8 cellular contexts compared by ENCODE assay signal in genomic region chr6:26033132-26033941, GRCh38. TPM values are rescaled to one million over a fixed set of nuclear protein-coding genes. Genes with fewer than 3 reads are reported as not detected.
DNase-seq lines count a peak whose midpoint lies in the region; ATAC-seq and TF ChIP-seq lines count a peak whose summit lies in the region.

No MANE protein-coding gene starts in this region.

- under 1% methylated on average over 42 of the region's 46 CpGs for WGBS in suprapubic skin

- no peak for TF ChIP-seq CTCF in suprapubic skin (IDR thresholded peaks at IDR 0.05)

- peak; percentile 50 for ATAC-seq in GM21423 (IDR thresholded peaks at IDR 0.05; ENCODE audit: unreplicated experiment)

- H3K4me3 ChIP-seq in suprapubic skin = peak overlapping the region; percentile 61

- peak overlapping the region; percentile 87 for H3K27ac ChIP-seq in suprapubic skin

- peak; percentile 98 for DNase-seq in DMS53 (lab: John Stamatoyannopoulos, UW)
- DNase-seq in HS-5 (ENCODE audit: low read depth) = peak; percentile 93
- peak; percentile 78 to 91 for DNase-seq in NOMO-1 (lab: John Stamatoyannopoulos, UW; ENCODE audit: unreplicated experiment in 2 of 2)
- peak; percentile 45 for DNase-seq in activated CD8-positive, alpha-beta memory T cell treated with anti-CD3 and anti-CD28 coated beads, Interleukin-2, amount 50 U/mL, for 4 hours
- peak; percentile 88 for DNase-seq in epidermal melanocyte (ENCODE audit: insufficient read length, low spot score)
- peak; percentile 85 for DNase-seq in middle frontal gyrus (ENCODE audit: extremely low spot score, low spot score)
- no peak for DNase-seq in suprapubic skin (ENCODE audit: low spot score in 2 of 2)

- H3K27me3 ChIP-seq in suprapubic skin = no peaks in the 10 kb centered on the region

- peaks cover 27% of the 10 kb centered on the region for H3K4me1 ChIP-seq in suprapubic skin

- peak; percentile 7 to 38 for TF ChIP-seq POLR2A in suprapubic skin (IDR thresholded peaks at IDR 0.05)

- H3K36me3 ChIP-seq in suprapubic skin = no peaks in the 10 kb centered on the region

- TF ChIP-seq EP300 in suprapubic skin (IDR thresholded peaks at IDR 0.05) = no peak

- H3K9me3 ChIP-seq in suprapubic skin = no peaks in the 10 kb centered on the region

RNA-seq across cellular contexts. Expression of gene HFE, which starts 53.9 kb away (rescaled TPM):
- 1 to 10 TPM; 2.1 to 4.2 (median 3.6) TPM for total RNA-seq in suprapubic skin

Comparison
In these comparisons a context has a peak if more than half of its experiments do, and no peak if none do; other contexts are left out.
1. DNase-seq: peak in DMS53 (single experiment), HS-5 (single experiment), NOMO-1 (2 of 2), activated CD8-positive, alpha-beta memory T cell treated with anti-CD3 and anti-CD28 coated beads, Interleukin-2, amount 50 U/mL, for 4 hours (single experiment), epidermal melanocyte (single experiment) and middle frontal gyrus (single experiment); none in suprapubic skin (0 of 2).